Comparison of ENCODE assay signal across 8 cellular contexts in the genomic region with DNA sequence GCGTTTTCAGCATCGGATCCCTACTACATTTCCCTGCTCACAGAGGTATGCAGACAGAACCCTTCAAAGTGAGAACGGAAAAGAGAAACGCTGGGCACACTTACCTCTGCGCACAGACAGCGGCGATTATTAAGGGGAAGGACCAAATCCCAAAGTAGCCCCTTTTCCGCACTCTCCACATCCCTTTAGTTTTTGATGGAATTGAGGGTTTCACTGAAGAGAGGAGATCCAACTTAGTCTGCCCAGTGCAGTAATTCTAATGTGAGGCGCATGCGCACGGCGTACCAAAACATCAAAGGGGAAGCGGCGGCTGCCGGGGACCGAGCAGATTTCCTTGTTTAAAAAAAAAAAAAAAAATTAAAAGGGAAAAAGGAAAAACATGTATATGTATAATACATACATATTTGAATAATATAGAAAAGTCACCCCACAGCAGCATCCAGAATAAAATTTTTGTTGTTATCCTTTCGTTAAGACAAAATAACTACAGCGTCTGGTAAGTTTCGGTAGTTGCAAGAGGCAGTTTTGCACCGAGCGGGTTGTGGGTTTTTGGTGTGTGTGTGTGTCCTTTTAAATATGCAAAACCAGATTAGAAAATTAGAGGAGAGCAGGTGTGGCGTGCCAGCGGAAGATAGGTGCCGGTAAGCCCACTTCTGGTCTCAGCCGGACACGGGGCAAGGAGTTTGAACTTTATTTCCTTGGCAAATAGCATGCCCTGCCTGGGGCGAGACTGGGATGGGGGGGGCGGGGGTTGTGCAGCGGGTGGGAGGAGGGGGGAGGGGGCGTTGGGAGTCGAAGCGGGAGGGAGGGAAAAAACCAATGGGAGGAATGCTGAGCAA. TPM values are rescaled to one million over a fixed set of nuclear protein-coding genes. Genes with fewer than 3 reads are reported as not detected.
DNase-seq lines count a peak whose midpoint lies in the region; ATAC-seq and TF ChIP-seq lines count a peak whose summit lies in the region.

Gene GABRB2, minus strand, starts transcription at position 263 of the 839 bp plus-strand sequence. Its CDS starts 82 bp downstream, at position 181.

- no peaks in the 10 kb centered on the region for H3K79me2 ChIP-seq in ACC112 (ENCODE audit: control insufficient read depth, insufficient read depth, low read length, unreplicated experiment)

- no peaks in the 10 kb centered on the region for H3K9me3 ChIP-seq in adipocyte (ENCODE audit: control insufficient read depth, low read length)

- no peak within 1 kb of the TSS for H2AFZ ChIP-seq in ACC112 (ENCODE audit: low read length, unreplicated experiment)

- peak within 1 kb of the TSS; percentile 54; the same call in 1 of the 2 replicates for H3K4me3 ChIP-seq in ACC112 (ENCODE audit: low read depth, low read length)
- peak within 1 kb of the TSS; percentile 46 for H3K4me3 ChIP-seq in GM12864 (ENCODE audit: low read depth, low read length)
- H3K4me3 ChIP-seq in adipocyte (ENCODE audit: low read length): peak within 1 kb of the TSS; percentile 74

- H3K4me1 ChIP-seq in ACC112 (ENCODE audit: control insufficient read depth, insufficient read depth, low read length, unreplicated experiment): no peaks in the 10 kb centered on the region
- H3K4me1 ChIP-seq in adipocyte (ENCODE audit: control insufficient read depth, insufficient read depth, low read length): peaks cover 4% of the 10 kb centered on the region

- H3K9ac ChIP-seq in adipocyte (ENCODE audit: low read length): no peak within 1 kb of the TSS

- intact Hi-C loops in left ventricle myocardium superior (cut with micrococcal nuclease): no loop called here

- H3K36me3 ChIP-seq in ACC112 (ENCODE audit: insufficient read depth, low read length) (no peaks in the 10 kb centered on the region), adipocyte (ENCODE audit: control insufficient read depth, insufficient read depth, low read length, severe bottlenecking) (no peaks in the 10 kb centered on the region)

- no peak for DNase-seq in GM12864 (ENCODE audit: low read depth)
- peak; percentile 29 for DNase-seq in NCI-H2227 (lab: John Stamatoyannopoulos, UW; ENCODE audit: unreplicated experiment)
- DNase-seq in adipocyte (ENCODE audit: low read depth): peak; percentile 64
- peak; percentile 62 for DNase-seq in left ventricle myocardium superior
- DNase-seq in pons (ENCODE audit: low spot score): peak; percentile 74
- DNase-seq in activated gamma-delta T cell (lab: John Stamatoyannopoulos, UW): no peak

- no peak for TF ChIP-seq CTCF in GM12864 (IDR thresholded peaks at IDR 0.05; ENCODE audit: low read depth, low read length, missing control alignments)

- H3K27me3 ChIP-seq in ACC112 (ENCODE audit: insufficient read depth, low read length) (peaks cover 38% of the 10 kb centered on the region), adipocyte (replicated peaks; ENCODE audit: control insufficient read depth, insufficient read depth, low read length) (peaks cover 55% of the 10 kb centered on the region)

- peak; percentile 77 for ATAC-seq in HG02642 (IDR thresholded peaks at IDR 0.05; ENCODE audit: poor library complexity, unreplicated experiment)
- no peak for ATAC-seq in left ventricle myocardium superior

- H3K27ac ChIP-seq in ACC112 (ENCODE audit: low read depth, low read length): no peak within 1 kb of the TSS

RNA-seq across cellular contexts. Expression of gene GABRB2, which starts in this region (rescaled TPM):
- total RNA-seq in left ventricle myocardium superior: 0.25 TPM

Comparison
In these comparisons a context has a peak if more than half of its experiments do, and no peak if none do; other contexts are left out.
1. Peak in DNase-seq in left ventricle myocardium superior; RNA of the gene not detected or under 1 TPM.
2. DNase-seq: peak in NCI-H2227 (single experiment), adipocyte (single experiment) and pons (single experiment); none in GM12864 (single experiment) and activated gamma-delta T cell (single experiment).
3. Peak in every context shown above with its lines, with median percentiles within 50 percentile points of each other: H3K4me3 ChIP-seq.